Comparison of ENCODE assay signal across 1 cellular context in the genomic region with DNA sequence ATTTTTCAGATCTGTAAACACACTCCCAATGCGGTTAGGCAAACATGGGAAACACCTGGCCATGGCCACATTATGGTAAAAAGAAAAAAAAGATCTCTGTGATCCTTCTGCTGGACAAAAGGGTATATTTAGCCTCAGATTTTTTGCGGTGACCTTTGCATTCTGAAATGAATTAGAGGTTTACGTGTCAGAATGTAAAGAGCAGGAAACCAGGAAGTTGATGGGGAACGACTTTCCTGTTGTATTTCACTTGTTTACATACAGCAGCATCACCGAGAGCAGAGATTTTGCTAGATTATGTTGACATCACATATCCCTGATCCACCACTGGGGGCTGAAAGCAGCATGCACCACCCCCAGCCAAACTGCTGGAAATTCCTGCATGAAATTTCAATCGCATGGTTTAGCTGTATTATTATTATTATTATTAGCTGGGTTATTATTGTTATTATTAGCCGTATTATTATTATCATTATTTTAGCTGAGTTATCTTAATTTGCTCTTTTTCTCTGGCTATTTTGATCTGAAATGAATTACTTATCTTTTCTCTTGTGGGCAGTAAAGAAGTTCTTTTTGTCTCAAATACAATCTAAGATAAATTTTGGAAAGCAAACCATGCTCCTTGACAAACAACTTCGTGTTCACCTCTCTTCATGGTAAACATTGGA.
TF ChIP-seq lines count a peak whose summit lies in the region.

No MANE protein-coding gene starts in this region.

TF ChIP-seq in HepG2, 621 proteins besides CTCF, POLR2A, EP300 and RAD21 (continued from another document and continues in another):
- TF ChIP-seq, protein P1, sequence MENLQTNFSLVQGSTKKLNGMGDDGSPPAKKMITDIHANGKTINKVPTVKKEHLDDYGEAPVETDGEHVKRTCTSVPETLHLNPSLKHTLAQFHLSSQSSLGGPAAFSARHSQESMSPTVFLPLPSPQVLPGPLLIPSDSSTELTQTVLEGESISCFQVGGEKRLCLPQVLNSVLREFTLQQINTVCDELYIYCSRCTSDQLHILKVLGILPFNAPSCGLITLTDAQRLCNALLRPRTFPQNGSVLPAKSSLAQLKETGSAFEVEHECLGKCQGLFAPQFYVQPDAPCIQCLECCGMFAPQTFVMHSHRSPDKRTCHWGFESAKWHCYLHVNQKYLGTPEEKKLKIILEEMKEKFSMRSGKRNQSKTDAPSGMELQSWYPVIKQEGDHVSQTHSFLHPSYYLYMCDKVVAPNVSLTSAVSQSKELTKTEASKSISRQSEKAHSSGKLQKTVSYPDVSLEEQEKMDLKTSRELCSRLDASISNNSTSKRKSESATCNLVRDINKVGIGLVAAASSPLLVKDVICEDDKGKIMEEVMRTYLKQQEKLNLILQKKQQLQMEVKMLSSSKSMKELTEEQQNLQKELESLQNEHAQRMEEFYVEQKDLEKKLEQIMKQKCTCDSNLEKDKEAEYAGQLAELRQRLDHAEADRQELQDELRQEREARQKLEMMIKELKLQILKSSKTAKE (CRISPR knock-in tag; IDR thresholded peaks at IDR 0.05; ENCODE audit: borderline replicate concordance) = peak; percentile 13; the same call in 1 of the 2 replicates
- TF ChIP-seq, protein P2, sequence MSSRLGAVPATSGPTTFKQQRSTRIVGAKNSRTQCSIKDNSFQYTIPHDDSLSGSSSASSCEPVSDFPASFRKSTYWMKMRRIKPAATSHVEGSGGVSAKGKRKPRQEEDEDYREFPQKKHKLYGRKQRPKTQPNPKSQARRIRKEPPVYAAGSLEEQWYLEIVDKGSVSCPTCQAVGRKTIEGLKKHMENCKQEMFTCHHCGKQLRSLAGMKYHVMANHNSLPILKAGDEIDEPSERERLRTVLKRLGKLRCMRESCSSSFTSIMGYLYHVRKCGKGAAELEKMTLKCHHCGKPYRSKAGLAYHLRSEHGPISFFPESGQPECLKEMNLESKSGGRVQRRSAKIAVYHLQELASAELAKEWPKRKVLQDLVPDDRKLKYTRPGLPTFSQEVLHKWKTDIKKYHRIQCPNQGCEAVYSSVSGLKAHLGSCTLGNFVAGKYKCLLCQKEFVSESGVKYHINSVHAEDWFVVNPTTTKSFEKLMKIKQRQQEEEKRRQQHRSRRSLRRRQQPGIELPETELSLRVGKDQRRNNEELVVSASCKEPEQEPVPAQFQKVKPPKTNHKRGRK (CRISPR knock-in tag; IDR thresholded peaks at IDR 0.05) = no peak
- TF ChIP-seq, protein P3, sequence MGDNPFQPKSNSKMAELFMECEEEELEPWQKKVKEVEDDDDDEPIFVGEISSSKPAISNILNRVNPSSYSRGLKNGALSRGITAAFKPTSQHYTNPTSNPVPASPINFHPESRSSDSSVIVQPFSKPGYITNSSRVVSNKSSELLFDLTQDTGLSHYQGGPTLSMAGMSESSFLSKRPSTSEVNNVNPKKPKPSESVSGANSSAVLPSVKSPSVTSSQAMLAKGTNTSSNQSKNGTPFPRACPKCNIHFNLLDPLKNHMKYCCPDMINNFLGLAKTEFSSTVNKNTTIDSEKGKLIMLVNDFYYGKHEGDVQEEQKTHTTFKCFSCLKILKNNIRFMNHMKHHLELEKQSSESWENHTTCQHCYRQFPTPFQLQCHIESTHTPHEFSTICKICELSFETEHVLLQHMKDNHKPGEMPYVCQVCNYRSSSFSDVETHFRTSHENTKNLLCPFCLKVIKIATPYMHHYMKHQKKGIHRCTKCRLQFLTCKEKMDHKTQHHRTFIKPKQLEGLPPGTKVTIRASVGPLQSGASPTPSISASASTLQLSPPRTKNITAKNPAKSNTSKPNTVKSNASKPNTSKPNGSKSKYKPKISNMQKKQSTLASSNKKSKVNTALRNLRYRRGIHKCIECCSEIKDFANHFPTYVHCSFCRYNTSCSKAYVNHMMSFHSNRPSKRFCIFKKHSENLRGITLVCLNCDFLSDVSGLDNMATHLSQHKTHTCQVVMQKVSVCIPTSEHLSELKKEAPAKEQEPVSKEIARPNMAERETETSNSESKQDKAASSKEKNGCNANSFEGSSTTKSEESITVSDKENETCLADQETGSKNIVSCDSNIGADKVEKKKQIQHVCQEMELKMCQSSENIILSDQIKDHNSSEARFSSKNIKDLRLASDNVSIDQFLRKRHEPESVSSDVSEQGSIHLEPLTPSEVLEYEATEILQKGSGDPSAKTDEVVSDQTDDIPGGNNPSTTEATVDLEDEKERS (CRISPR knock-in tag; IDR thresholded peaks at IDR 0.05) = peak; percentile 75; the same call in 1 of the 2 replicates
- TF ChIP-seq TEAD2 (CRISPR knock-in tag; IDR thresholded peaks at IDR 0.05) = no peak
- TF ChIP-seq ZKSCAN5 (CRISPR knock-in tag; IDR thresholded peaks at IDR 0.05) = no peak
- TF ChIP-seq PPARG (CRISPR knock-in tag; conservative IDR thresholded peaks at IDR 0.05) = peak; percentile 67
- 0 out of 2 replicates have a peak, but pooled peaks have one; percentile 5 for TF ChIP-seq ZNF24 (IDR thresholded peaks at IDR 0.05)
- no peak for TF ChIP-seq PAWR (CRISPR knock-in tag; IDR thresholded peaks at IDR 0.05; ENCODE audit: borderline replicate concordance)
- peak; percentile 62 for TF ChIP-seq HMG20B (CRISPR knock-in tag; conservative IDR thresholded peaks at IDR 0.05)
- TF ChIP-seq TBL1XR1 (IDR thresholded peaks at IDR 0.05; ENCODE audit: borderline replicate concordance, low read length, partially characterized antibody) = no peak
- TF ChIP-seq ZFP41 (CRISPR knock-in tag; IDR thresholded peaks at IDR 0.05; ENCODE audit: borderline replicate concordance) = no peak
- peak; percentile 68; the same call in 1 of the 2 replicates for TF ChIP-seq ZNF292 (CRISPR knock-in tag; IDR thresholded peaks at IDR 0.05; ENCODE audit: borderline replicate concordance, low read depth)
- TF ChIP-seq, protein P4, sequence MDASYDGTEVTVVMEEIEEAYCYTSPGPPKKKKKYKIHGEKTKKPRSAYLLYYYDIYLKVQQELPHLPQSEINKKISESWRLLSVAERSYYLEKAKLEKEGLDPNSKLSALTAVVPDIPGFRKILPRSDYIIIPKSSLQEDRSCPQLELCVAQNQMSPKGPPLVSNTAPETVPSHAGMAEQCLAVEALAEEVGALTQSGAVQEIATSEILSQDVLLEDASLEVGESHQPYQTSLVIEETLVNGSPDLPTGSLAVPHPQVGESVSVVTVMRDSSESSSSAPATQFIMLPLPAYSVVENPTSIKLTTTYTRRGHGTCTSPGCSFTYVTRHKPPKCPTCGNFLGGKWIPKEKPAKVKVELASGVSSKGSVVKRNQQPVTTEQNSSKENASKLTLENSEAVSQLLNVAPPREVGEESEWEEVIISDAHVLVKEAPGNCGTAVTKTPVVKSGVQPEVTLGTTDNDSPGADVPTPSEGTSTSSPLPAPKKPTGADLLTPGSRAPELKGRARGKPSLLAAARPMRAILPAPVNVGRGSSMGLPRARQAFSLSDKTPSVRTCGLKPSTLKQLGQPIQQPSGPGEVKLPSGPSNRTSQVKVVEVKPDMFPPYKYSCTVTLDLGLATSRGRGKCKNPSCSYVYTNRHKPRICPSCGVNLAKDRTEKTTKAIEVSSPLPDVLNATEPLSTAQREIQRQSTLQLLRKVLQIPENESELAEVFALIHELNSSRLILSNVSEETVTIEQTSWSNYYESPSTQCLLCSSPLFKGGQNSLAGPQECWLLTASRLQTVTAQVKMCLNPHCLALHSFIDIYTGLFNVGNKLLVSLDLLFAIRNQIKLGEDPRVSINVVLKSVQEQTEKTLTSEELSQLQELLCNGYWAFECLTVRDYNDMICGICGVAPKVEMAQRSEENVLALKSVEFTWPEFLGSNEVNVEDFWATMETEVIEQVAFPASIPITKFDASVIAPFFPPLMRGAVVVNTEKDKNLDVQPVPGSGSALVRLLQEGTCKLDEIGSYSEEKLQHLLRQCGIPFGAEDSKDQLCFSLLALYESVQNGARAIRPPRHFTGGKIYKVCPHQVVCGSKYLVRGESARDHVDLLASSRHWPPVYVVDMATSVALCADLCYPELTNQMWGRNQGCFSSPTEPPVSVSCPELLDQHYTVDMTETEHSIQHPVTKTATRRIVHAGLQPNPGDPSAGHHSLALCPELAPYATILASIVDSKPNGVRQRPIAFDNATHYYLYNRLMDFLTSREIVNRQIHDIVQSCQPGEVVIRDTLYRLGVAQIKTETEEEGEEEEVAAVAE (CRISPR knock-in tag; IDR thresholded peaks at IDR 0.05; ENCODE audit: borderline replicate concordance) = 0 out of 2 replicates have a peak, but pooled peaks have one; percentile 30
- TF ChIP-seq, protein P5, sequence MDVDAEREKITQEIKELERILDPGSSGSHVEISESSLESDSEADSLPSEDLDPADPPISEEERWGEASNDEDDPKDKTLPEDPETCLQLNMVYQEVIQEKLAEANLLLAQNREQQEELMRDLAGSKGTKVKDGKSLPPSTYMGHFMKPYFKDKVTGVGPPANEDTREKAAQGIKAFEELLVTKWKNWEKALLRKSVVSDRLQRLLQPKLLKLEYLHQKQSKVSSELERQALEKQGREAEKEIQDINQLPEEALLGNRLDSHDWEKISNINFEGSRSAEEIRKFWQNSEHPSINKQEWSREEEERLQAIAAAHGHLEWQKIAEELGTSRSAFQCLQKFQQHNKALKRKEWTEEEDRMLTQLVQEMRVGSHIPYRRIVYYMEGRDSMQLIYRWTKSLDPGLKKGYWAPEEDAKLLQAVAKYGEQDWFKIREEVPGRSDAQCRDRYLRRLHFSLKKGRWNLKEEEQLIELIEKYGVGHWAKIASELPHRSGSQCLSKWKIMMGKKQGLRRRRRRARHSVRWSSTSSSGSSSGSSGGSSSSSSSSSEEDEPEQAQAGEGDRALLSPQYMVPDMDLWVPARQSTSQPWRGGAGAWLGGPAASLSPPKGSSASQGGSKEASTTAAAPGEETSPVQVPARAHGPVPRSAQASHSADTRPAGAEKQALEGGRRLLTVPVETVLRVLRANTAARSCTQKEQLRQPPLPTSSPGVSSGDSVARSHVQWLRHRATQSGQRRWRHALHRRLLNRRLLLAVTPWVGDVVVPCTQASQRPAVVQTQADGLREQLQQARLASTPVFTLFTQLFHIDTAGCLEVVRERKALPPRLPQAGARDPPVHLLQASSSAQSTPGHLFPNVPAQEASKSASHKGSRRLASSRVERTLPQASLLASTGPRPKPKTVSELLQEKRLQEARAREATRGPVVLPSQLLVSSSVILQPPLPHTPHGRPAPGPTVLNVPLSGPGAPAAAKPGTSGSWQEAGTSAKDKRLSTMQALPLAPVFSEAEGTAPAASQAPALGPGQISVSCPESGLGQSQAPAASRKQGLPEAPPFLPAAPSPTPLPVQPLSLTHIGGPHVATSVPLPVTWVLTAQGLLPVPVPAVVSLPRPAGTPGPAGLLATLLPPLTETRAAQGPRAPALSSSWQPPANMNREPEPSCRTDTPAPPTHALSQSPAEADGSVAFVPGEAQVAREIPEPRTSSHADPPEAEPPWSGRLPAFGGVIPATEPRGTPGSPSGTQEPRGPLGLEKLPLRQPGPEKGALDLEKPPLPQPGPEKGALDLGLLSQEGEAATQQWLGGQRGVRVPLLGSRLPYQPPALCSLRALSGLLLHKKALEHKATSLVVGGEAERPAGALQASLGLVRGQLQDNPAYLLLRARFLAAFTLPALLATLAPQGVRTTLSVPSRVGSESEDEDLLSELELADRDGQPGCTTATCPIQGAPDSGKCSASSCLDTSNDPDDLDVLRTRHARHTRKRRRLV (CRISPR knock-in tag; IDR thresholded peaks at IDR 0.05) = no peak
- TF ChIP-seq CCAR2 (optimal IDR thresholded peaks at IDR 0.05; ENCODE audit: low read depth, low read length) = no peak
- TF ChIP-seq, protein P6, sequence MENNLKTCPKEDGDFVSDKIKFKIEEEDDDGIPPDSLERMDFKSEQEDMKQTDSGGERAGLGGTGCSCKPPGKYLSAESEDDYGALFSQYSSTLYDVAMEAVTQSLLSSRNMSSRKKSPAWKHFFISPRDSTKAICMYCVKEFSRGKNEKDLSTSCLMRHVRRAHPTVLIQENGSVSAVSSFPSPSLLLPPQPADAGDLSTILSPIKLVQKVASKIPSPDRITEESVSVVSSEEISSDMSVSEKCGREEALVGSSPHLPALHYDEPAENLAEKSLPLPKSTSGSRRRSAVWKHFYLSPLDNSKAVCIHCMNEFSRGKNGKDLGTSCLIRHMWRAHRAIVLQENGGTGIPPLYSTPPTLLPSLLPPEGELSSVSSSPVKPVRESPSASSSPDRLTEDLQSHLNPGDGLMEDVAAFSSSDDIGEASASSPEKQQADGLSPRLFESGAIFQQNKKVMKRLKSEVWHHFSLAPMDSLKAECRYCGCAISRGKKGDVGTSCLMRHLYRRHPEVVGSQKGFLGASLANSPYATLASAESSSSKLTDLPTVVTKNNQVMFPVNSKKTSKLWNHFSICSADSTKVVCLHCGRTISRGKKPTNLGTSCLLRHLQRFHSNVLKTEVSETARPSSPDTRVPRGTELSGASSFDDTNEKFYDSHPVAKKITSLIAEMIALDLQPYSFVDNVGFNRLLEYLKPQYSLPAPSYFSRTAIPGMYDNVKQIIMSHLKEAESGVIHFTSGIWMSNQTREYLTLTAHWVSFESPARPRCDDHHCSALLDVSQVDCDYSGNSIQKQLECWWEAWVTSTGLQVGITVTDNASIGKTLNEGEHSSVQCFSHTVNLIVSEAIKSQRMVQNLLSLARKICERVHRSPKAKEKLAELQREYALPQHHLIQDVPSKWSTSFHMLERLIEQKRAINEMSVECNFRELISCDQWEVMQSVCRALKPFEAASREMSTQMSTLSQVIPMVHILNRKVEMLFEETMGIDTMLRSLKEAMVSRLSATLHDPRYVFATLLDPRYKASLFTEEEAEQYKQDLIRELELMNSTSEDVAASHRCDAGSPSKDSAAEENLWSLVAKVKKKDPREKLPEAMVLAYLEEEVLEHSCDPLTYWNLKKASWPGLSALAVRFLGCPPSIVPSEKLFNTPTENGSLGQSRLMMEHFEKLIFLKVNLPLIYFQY (CRISPR knock-in tag; IDR thresholded peaks at IDR 0.05; ENCODE audit: borderline replicate concordance) = no peak
- TF ChIP-seq, protein P7, sequence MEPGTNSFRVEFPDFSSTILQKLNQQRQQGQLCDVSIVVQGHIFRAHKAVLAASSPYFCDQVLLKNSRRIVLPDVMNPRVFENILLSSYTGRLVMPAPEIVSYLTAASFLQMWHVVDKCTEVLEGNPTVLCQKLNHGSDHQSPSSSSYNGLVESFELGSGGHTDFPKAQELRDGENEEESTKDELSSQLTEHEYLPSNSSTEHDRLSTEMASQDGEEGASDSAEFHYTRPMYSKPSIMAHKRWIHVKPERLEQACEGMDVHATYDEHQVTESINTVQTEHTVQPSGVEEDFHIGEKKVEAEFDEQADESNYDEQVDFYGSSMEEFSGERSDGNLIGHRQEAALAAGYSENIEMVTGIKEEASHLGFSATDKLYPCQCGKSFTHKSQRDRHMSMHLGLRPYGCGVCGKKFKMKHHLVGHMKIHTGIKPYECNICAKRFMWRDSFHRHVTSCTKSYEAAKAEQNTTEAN (CRISPR knock-in tag; conservative IDR thresholded peaks at IDR 0.05) = peak; percentile 46; the same call in 1 of the 2 replicates
